Comparison of ENCODE assay signal across 9 cellular contexts in the genomic region with DNA sequence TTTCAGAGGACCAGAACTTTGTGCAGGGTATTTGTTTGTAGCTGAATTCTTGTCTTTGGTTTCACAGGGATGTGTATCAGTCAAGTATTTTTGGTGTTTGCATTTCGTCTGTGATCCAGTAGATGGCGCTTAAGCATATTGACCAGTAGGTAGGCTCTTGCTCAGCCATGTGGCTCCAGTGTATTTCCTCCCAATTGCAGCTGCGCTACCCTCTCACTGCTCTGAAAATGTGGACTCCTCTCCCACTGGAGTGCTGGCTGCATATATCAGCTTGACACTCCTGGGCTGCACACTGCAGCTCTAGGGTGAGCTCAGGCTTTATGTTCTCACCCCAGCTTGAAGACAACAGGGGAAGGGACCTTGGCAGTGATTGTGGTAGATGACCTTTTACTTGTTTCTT.
DNase-seq lines count a peak whose midpoint lies in the region; ATAC-seq and TF ChIP-seq lines count a peak whose summit lies in the region.
"Had no signal": no experiment of that assay in that cellular context is flagged by ENCODE, and none has a peak within 500 bp of the region (broad histone marks: within the 10 kb centered on the region; RNA-seq: fewer than 3 reads in every experiment).

No MANE protein-coding gene starts in this region.

- H3K36me3 Mint-ChIP-seq in activated CD4-positive, alpha-beta T cell treated with anti-CD3 and anti-CD28 coated beads, Interleukin-2, amount 10 ng/mL, durations not matched to agents 7 days and 5 days (ENCODE audit: low read depth) = no peaks in the 10 kb centered on the region

- no peaks in the 10 kb centered on the region for H3K9me3 Mint-ChIP-seq in activated CD4-positive, alpha-beta T cell treated with anti-CD3 and anti-CD28 coated beads, Interleukin-2, amount 10 ng/mL, durations not matched to agents 7 days and 5 days

- H3K4me1 ChIP-seq in PC-9 (replicated peaks; ENCODE audit: insufficient read depth) (no peaks in the 10 kb centered on the region), smooth muscle cell (ENCODE audit: low read depth) (no peaks in the 10 kb centered on the region)
- H3K4me1 ChIP-seq: upper lobe of left lung had no signal

- H3K9me2 ChIP-seq in PC-9 (ENCODE audit: insufficient read depth) = no peaks in the 10 kb centered on the region

- H3K27ac Mint-ChIP-seq in activated CD4-positive, alpha-beta T cell treated with anti-CD3 and anti-CD28 coated beads, Interleukin-2, amount 10 ng/mL, durations not matched to agents 7 days and 5 days = no peak overlapping the region

- CTCF ChIA-PET in activated CD4-positive, alpha-beta T cell treated with anti-CD3 and anti-CD28 coated beads, Interleukin-2, amount 10 ng/mL, durations not matched to agents 7 days and 5 days (lab: Charles Lee) = interaction anchor here (1.8 kb wide), 1 partner anchor 11 kb away, joined by 6 read pairs; no protein-coding TSS in a partner anchor
- CTCF ChIA-PET in PC-9 (lab: Charles Lee) = interaction anchor here (0.7 kb wide), 1 partner anchor 462 kb away, joined by 11 read pairs; no protein-coding TSS in a partner anchor

- no peak overlapping the region for H3K9ac ChIP-seq in smooth muscle cell (ENCODE audit: low read depth)

- no peak overlapping the region for H3K4me3 Mint-ChIP-seq in activated CD4-positive, alpha-beta T cell treated with anti-CD3 and anti-CD28 coated beads, Interleukin-2, amount 10 ng/mL, durations not matched to agents 7 days and 5 days

- H3F3A ChIP-seq in PC-9 (ENCODE audit: insufficient read depth, low read depth) (no peaks in the 10 kb centered on the region), smooth muscle cell (ENCODE audit: low read depth) (no peaks in the 10 kb centered on the region)

- TF ChIP-seq CTCF in PC-9 (conservative IDR thresholded peaks at IDR 0.05) (peak; percentile 85), smooth muscle cell (IDR thresholded peaks at IDR 0.05; ENCODE audit: borderline replicate concordance, insufficient read depth, poor library complexity, severe bottlenecking) (peak; percentile 62)

- H3K36me3 ChIP-seq in PC-9 (ENCODE audit: low read depth) (no peaks in the 10 kb centered on the region), smooth muscle cell (ENCODE audit: low read depth) (no peaks in the 10 kb centered on the region)
- H3K36me3 ChIP-seq: upper lobe of left lung had no signal

- peak; percentile 17 for DNase-seq in activated CD4-positive, alpha-beta T cell treated with anti-CD3 and anti-CD28 coated beads, Interleukin-2, amount 10 ng/mL, durations not matched to agents 7 days and 5 days
- DNase-seq in activated CD4-positive, alpha-beta T cell treated with anti-CD3 and anti-CD28 coated beads, Interleukin-2, amount 50 U/mL, for 1 hour = no peak
- peak; percentile 55 for DNase-seq in HT-29 (ENCODE audit: low spot score)
- peak in 1 of 2 experiments; percentile 21 for DNase-seq in PC-9
- DNase-seq in fibroblast of peridontal ligament (ENCODE audit: extremely low read depth) = peak; percentile 77
- no peak for DNase-seq in smooth muscle cell (lab: John Stamatoyannopoulos, UW; ENCODE audit: unreplicated experiment)
- no peak for DNase-seq in activated CD4-positive, CD25-positive, alpha-beta regulatory T cell treated with anti-CD3 and anti-CD28 coated beads, Interleukin-2, amount 50 U/mL, for 72 hours
- DNase-seq: upper lobe of left lung had no signal

- H3K27ac ChIP-seq in PC-9 (no peak overlapping the region), smooth muscle cell (ENCODE audit: low read depth) (no peak overlapping the region)
- H3K27ac ChIP-seq: upper lobe of left lung had no signal

- no peaks in the 10 kb centered on the region for H3K27me3 ChIP-seq in PC-9 (ENCODE audit: insufficient read depth, low read depth)
- H3K27me3 ChIP-seq in smooth muscle cell (ENCODE audit: low read depth) = no peaks in the 10 kb centered on the region
- H3K27me3 ChIP-seq: upper lobe of left lung had no signal

- no peaks in the 10 kb centered on the region for H4K20me1 ChIP-seq in PC-9 (ENCODE audit: insufficient read depth)
- no peaks in the 10 kb centered on the region for H4K20me1 ChIP-seq in smooth muscle cell (ENCODE audit: low read depth)

- BruUV-seq in PC-9 (replicated peaks; lab: Mats Ljungman, UMichigan) = no TSS peak

- no peaks in the 10 kb centered on the region for H3K9me3 ChIP-seq in PC-9 (ENCODE audit: insufficient read depth, low read depth)
- no peaks in the 10 kb centered on the region for H3K9me3 ChIP-seq in smooth muscle cell (replicated peaks; ENCODE audit: low read depth)
- H3K9me3 ChIP-seq: upper lobe of left lung had no signal

- 21% methylated on average over 3 of the region's 3 CpGs for WGBS in smooth muscle cell (ENCODE audit: low lambda C conversion rate)

- H3K79me2 ChIP-seq in PC-9 (ENCODE audit: low read depth) (no peaks in the 10 kb centered on the region), smooth muscle cell (ENCODE audit: low read depth) (no peaks in the 10 kb centered on the region)

- POLR2A ChIA-PET in activated CD4-positive, alpha-beta T cell treated with anti-CD3 and anti-CD28 coated beads, Interleukin-2, amount 10 ng/mL, durations not matched to agents 7 days and 5 days (lab: Charles Lee) = no interaction called here
- POLR2A ChIA-PET in PC-9 (lab: Charles Lee; ENCODE audit: unreplicated experiment) = interaction anchor here (0.6 kb wide), 1 partner anchor 109 kb away, joined by 4 read pairs; no protein-coding TSS in a partner anchor

- no peak overlapping the region for H3K4me2 ChIP-seq in PC-9
- no peak overlapping the region for H3K4me2 ChIP-seq in smooth muscle cell

- intact Hi-C loops in PC-9 (cut with micrococcal nuclease; ENCODE audit: unreplicated experiment) = loop anchor here (2.0 to 10.0 kb wide), 2 partner anchors 1266 to 1412 kb away; no protein-coding TSS in a partner anchor

- no peaks in the 10 kb centered on the region for H3K27me3 Mint-ChIP-seq in activated CD4-positive, alpha-beta T cell treated with anti-CD3 and anti-CD28 coated beads, Interleukin-2, amount 10 ng/mL, durations not matched to agents 7 days and 5 days

- H2AFZ ChIP-seq in PC-9 (peak overlapping the region; percentile 30), smooth muscle cell (ENCODE audit: low read depth) (peak overlapping the region; percentile 3)

- ATAC-seq in GM21737 (IDR thresholded peaks at IDR 0.05; ENCODE audit: unreplicated experiment) = peak; percentile 78

- H3K4me3 ChIP-seq in PC-9 (no peak overlapping the region), smooth muscle cell (no peak overlapping the region)
- H3K4me3 ChIP-seq: upper lobe of left lung had no signal

- no peaks in the 10 kb centered on the region for H3K4me1 Mint-ChIP-seq in activated CD4-positive, alpha-beta T cell treated with anti-CD3 and anti-CD28 coated beads, Interleukin-2, amount 10 ng/mL, durations not matched to agents 7 days and 5 days

Comparison
In these comparisons a context has a peak if more than half of its experiments do, and no peak if none do; other contexts are left out.
1. DNase-seq: peak in activated CD4-positive, alpha-beta T cell treated with anti-CD3 and anti-CD28 coated beads, Interleukin-2, amount 10 ng/mL, durations not matched to agents 7 days and 5 days (single experiment), HT-29 (single experiment) and fibroblast of peridontal ligament (single experiment); none in activated CD4-positive, alpha-beta T cell treated with anti-CD3 and anti-CD28 coated beads, Interleukin-2, amount 50 U/mL, for 1 hour (single experiment), smooth muscle cell (single experiment) and activated CD4-positive, CD25-positive, alpha-beta regulatory T cell treated with anti-CD3 and anti-CD28 coated beads, Interleukin-2, amount 50 U/mL, for 72 hours (single experiment).